In genomic region chr22:38074181-38075104, GRCh38 we compare ENCODE assay signal across 1 cellular context.
TF ChIP-seq lines count a peak whose summit lies in the region.

No MANE protein-coding gene starts in this region.

TF ChIP-seq in GM23338, 12 proteins besides CTCF, POLR2A, EP300 and RAD21 (continued from another document):
- TF ChIP-seq ZNF462 (CRISPR knock-in tag; IDR thresholded peaks at IDR 0.05): no peak
- no peak for TF ChIP-seq CREB1 (CRISPR knock-in tag; IDR thresholded peaks at IDR 0.05; ENCODE audit: low read depth)
- TF ChIP-seq JUNB (IDR thresholded peaks at IDR 0.05; ENCODE audit: unreplicated experiment): no peak
- no peak for TF ChIP-seq ZNF114 (CRISPR knock-in tag; IDR thresholded peaks at IDR 0.05)
- TF ChIP-seq REST (IDR thresholded peaks at IDR 0.05; ENCODE audit: unreplicated experiment): no peak
- no peak for TF ChIP-seq NANOG (IDR thresholded peaks at IDR 0.05; ENCODE audit: borderline replicate concordance)
- no peak for TF ChIP-seq POLR2AphosphoS5 (IDR thresholded peaks at IDR 0.05; ENCODE audit: low read depth)
- TF ChIP-seq ETS1 (IDR thresholded peaks at IDR 0.05): no peak
- no peak for TF ChIP-seq EZH2phosphoT487 (IDR thresholded peaks at IDR 0.05; ENCODE audit: unreplicated experiment)
